16 cellular contexts compared by ENCODE assay signal in genomic region chr6:112044856-112045255, GRCh38. TPM values are rescaled to one million over a fixed set of nuclear protein-coding genes. Genes with fewer than 3 reads are reported as not detected.
A peak's percentile ranks its signal among the peaks of the same experiment; 100 is the strongest.
DNase-seq lines count a peak whose midpoint lies in the region; ATAC-seq and TF ChIP-seq lines count a peak whose summit lies in the region.
"Had no signal": no experiment of that assay in that cellular context is flagged by ENCODE, and none has a peak within 500 bp of the region (broad histone marks: within the 10 kb centered on the region; RNA-seq: fewer than 3 reads in every experiment).

No MANE protein-coding gene starts in this region.

- intact Hi-C loops in naive thymus-derived CD4-positive, alpha-beta T cell (cut with micrococcal nuclease), result no loop called here

- CTCF ChIA-PET in naive thymus-derived CD4-positive, alpha-beta T cell (lab: Charles Lee), result interaction anchor here (0.6 to 9.8 kb wide), 9 partner anchors 13 to 788 kb away, joined by 3 to 339 read pairs (median 10); a partner anchor contains a TSS

- H3K9ac ChIP-seq in neural progenitor cell, result no peak overlapping the region

- no peaks in the 10 kb centered on the region for H3K36me3 ChIP-seq in naive thymus-derived CD4-positive, alpha-beta T cell (ENCODE audit: control insufficient read depth in 2 of 3, insufficient read depth in 3 of 3, low read length in 3 of 3)
- H3K36me3 ChIP-seq in neural progenitor cell, result no peaks in the 10 kb centered on the region

- POLR2A ChIA-PET in naive thymus-derived CD4-positive, alpha-beta T cell (lab: Charles Lee), result interaction anchor here (1.0 to 12.2 kb wide), 5 partner anchors 9 to 786 kb away, joined by 3 to 175 read pairs (median 9); partner anchors contain the start of gene CCN6

- no peaks in the 10 kb centered on the region for H4K20me1 ChIP-seq in neural progenitor cell (ENCODE audit: low read depth)

- peaks cover 5 to 24% of the 10 kb centered on the region in 2 donors for H3K4me1 ChIP-seq in naive thymus-derived CD4-positive, alpha-beta T cell (ENCODE audit: control insufficient read depth in 2 of 2, insufficient read depth in 2 of 2, low read length in 2 of 2)
- peaks cover 5% of the 10 kb centered on the region for H3K4me1 ChIP-seq in neural progenitor cell

- TF ChIP-seq CTCF in AG09309 (IDR thresholded peaks at IDR 0.05; ENCODE audit: control insufficient read depth, insufficient read depth, low read depth, low read length, missing control alignments), result no peak
- no peak for TF ChIP-seq CTCF in chondrocyte (IDR thresholded peaks at IDR 0.05)
- TF ChIP-seq CTCF in neural progenitor cell (IDR thresholded peaks at IDR 0.05), result no peak

- H3K9me3 Mint-ChIP-seq in chondrocyte (ENCODE audit: low read depth) (no peaks in the 10 kb centered on the region), neural progenitor cell (peaks cover 4% of the 10 kb centered on the region)
- no peaks in the 10 kb centered on the region for H3K9me3 Mint-ChIP-seq in naive thymus-derived CD4-positive, alpha-beta T cell
- H3K9me3 Mint-ChIP-seq: CD8-positive, alpha-beta T cell; natural killer cell treated with Interleukin-12 subunit alpha and Interleukin-12 subunit beta and Interleukin-15 and Interleukin-18, amount 100 ng/mL, for 72 hours had no signal

- no peaks in the 10 kb centered on the region for H3K36me3 Mint-ChIP-seq in chondrocyte (ENCODE audit: low read depth)
- H3K36me3 Mint-ChIP-seq in naive thymus-derived CD4-positive, alpha-beta T cell, result no peaks in the 10 kb centered on the region
- no peaks in the 10 kb centered on the region for H3K36me3 Mint-ChIP-seq in neural progenitor cell
- H3K36me3 Mint-ChIP-seq: natural killer cell treated with Interleukin-12 subunit alpha and Interleukin-12 subunit beta and Interleukin-15 and Interleukin-18, amount 100 ng/mL, for 72 hours had no signal

- peak overlapping the region; percentile 82 for H3K27ac Mint-ChIP-seq in chondrocyte (ENCODE audit: unreplicated experiment)
- peak overlapping the region in 6 of 9 donors; percentile 69 to 100 (median 96) for H3K27ac Mint-ChIP-seq in naive thymus-derived CD4-positive, alpha-beta T cell
- no peak overlapping the region for H3K27ac Mint-ChIP-seq in neural progenitor cell
- H3K27ac Mint-ChIP-seq: activated T-cell treated with anti-CD3 and anti-CD28 coated beads, Interleukin-2, amount 50 U/mL, for 72 hours; CD8-positive, alpha-beta T cell had no signal

- H3K27me3 Mint-ChIP-seq in chondrocyte (ENCODE audit: low read depth) (no peaks in the 10 kb centered on the region), neural progenitor cell (ENCODE audit: insufficient read depth, low read depth) (no peaks in the 10 kb centered on the region)
- H3K27me3 Mint-ChIP-seq in naive thymus-derived CD4-positive, alpha-beta T cell, result no peaks in the 10 kb centered on the region
- H3K27me3 Mint-ChIP-seq: natural killer cell treated with Interleukin-12 subunit alpha and Interleukin-12 subunit beta and Interleukin-15 and Interleukin-18, amount 100 ng/mL, for 72 hours had no signal

- no peak overlapping the region for H3K27ac ChIP-seq in naive thymus-derived CD4-positive, alpha-beta T cell (ENCODE audit: low read depth, low read length)
- H3K27ac ChIP-seq in neural progenitor cell, result no peak overlapping the region

- H3K79me2 ChIP-seq in neural progenitor cell (ENCODE audit: low read depth), result no peaks in the 10 kb centered on the region

- H3K4me1 Mint-ChIP-seq in chondrocyte (ENCODE audit: low read depth) (peaks cover 35% of the 10 kb centered on the region), neural progenitor cell (peaks cover 20% of the 10 kb centered on the region)
- H3K4me1 Mint-ChIP-seq in naive thymus-derived CD4-positive, alpha-beta T cell, result peaks cover 8 to 37% (median 27%) of the 10 kb centered on the region in 7 donors

- no peak overlapping the region for H3K4me2 ChIP-seq in neural progenitor cell

- H3K4me3 Mint-ChIP-seq in chondrocyte (ENCODE audit: unreplicated experiment) (no peak overlapping the region), neural progenitor cell (no peak overlapping the region)
- H3K4me3 Mint-ChIP-seq in naive thymus-derived CD4-positive, alpha-beta T cell, result no peak overlapping the region
- H3K4me3 Mint-ChIP-seq: activated T-cell treated with anti-CD3 and anti-CD28 coated beads, Interleukin-2, amount 50 U/mL, for 72 hours; CD8-positive, alpha-beta T cell; natural killer cell treated with Interleukin-12 subunit alpha and Interleukin-12 subunit beta and Interleukin-15 and Interleukin-18, amount 100 ng/mL, for 72 hours had no signal

- no peaks in the 10 kb centered on the region for H3K9me3 ChIP-seq in naive thymus-derived CD4-positive, alpha-beta T cell (ENCODE audit: control insufficient read depth in 2 of 3, low read length in 3 of 3)
- H3K9me3 ChIP-seq in neural progenitor cell (ENCODE audit: low read depth), result no peaks in the 10 kb centered on the region

- H2AFZ ChIP-seq in neural progenitor cell (replicated peaks), result no peak overlapping the region

- no peak for ATAC-seq in naive thymus-derived CD4-positive, alpha-beta T cell
- ATAC-seq: activated CD4-positive, CD25-positive, alpha-beta regulatory T cell treated with anti-CD3 and anti-CD28 coated beads, Interleukin-2, amount 50 U/mL, for 24 hours; activated T-cell treated with anti-CD3 and anti-CD28 coated beads, Interleukin-2, amount 50 U/mL, for 72 hours; CD8-positive, alpha-beta T cell; left cardiac atrium; natural killer cell treated with Interleukin-12 subunit alpha and Interleukin-12 subunit beta and Interleukin-15 and Interleukin-18, amount 100 ng/mL, for 72 hours had no signal

- no peaks in the 10 kb centered on the region for H3K27me3 ChIP-seq in naive thymus-derived CD4-positive, alpha-beta T cell (ENCODE audit: control insufficient read depth in 2 of 2, insufficient read depth in 2 of 2, low read length in 2 of 2)
- H3K27me3 ChIP-seq in neural progenitor cell, result no peaks in the 10 kb centered on the region

- DNase-seq in AG09309 (ENCODE audit: low read depth) (peak; percentile 93), HS-5 (ENCODE audit: low read depth) (peak; percentile 51), chondrocyte (ENCODE audit: low spot score) (no peak), HuH-7.5 (ENCODE audit: low spot score) (no peak), inferior parietal cortex (ENCODE audit: extremely low spot score) (no peak), neural progenitor cell (ENCODE audit: low spot score) (no peak)
- no peak for DNase-seq in naive thymus-derived CD4-positive, alpha-beta T cell
- DNase-seq in stimulated activated naive CD4-positive, alpha-beta T cell treated with Interleukin-2 at 50 U/mL for 16 hours (lab: John Stamatoyannopoulos, UW), result no peak
- DNase-seq: activated T-cell treated with anti-CD3 and anti-CD28 coated beads, Interleukin-2, amount 50 U/mL, for 72 hours; CD8-positive, alpha-beta T cell; foreskin melanocyte; left cardiac atrium; NCI-H2029 had no signal

- H3F3A ChIP-seq in neural progenitor cell (ENCODE audit: low read depth), result peaks cover 5% of the 10 kb centered on the region

- H3K4me3 ChIP-seq in AG09309 (ENCODE audit: control insufficient read depth, low read depth, low read length), result no peak overlapping the region
- H3K4me3 ChIP-seq in naive thymus-derived CD4-positive, alpha-beta T cell (ENCODE audit: low read length), result no peak overlapping the region
- no peak overlapping the region for H3K4me3 ChIP-seq in neural progenitor cell

RNA-seq across cellular contexts. Expression of gene CCN6, which starts 9.0 kb away (rescaled TPM):
- not detected in 3 replicates for total RNA-seq in chondrocyte
- total RNA-seq in naive thymus-derived CD4-positive, alpha-beta T cell, result not detected
- polyA plus RNA-seq in naive thymus-derived CD4-positive, alpha-beta T cell, result under 1 TPM in 1 of 2 donors, not detected in 1; 0.13 TPM
- not detected in 2 replicates for total RNA-seq in neural progenitor cell (ENCODE audit: low replicate concordance)
- total RNA-seq: CD8-positive, alpha-beta T cell; left cardiac atrium; natural killer cell treated with Interleukin-12 subunit alpha and Interleukin-12 subunit beta and Interleukin-15 and Interleukin-18, amount 100 ng/mL, for 72 hours; SK-MEL-5 had no signal

RNA-seq across cellular contexts. Expression of gene TUBE1, which starts 42.4 kb away (rescaled TPM):
- total RNA-seq in chondrocyte (13.8 to 24.8 TPM (median 23.9 TPM) in 3 replicates), neural progenitor cell (ENCODE audit: low replicate concordance) (24.1 and 49.0 TPM in 2 replicates)
- total RNA-seq in naive thymus-derived CD4-positive, alpha-beta T cell, result 10 to 100 TPM; 19.3 to 50.0 (median 35.1) TPM
- polyA plus RNA-seq in naive thymus-derived CD4-positive, alpha-beta T cell, result 10 to 100 TPM; 13.4 to 16.1 TPM

RNA-seq across cellular contexts. Expression of gene FAM229B, which starts 42.5 kb away (rescaled TPM):
- 25.7 to 37.5 TPM (median 27.9 TPM) in 3 replicates for total RNA-seq in chondrocyte
- 1 to 10 TPM in 4 of 5 experiments, under 1 TPM in 1; 0.70 to 5.8 (median 2.0) TPM for total RNA-seq in naive thymus-derived CD4-positive, alpha-beta T cell
- polyA plus RNA-seq in naive thymus-derived CD4-positive, alpha-beta T cell, result 10 to 100 TPM; 10.8 to 14.1 TPM
- 14.1 and 32.2 TPM in 2 replicates for total RNA-seq in neural progenitor cell (ENCODE audit: low replicate concordance)

Comparison
In these comparisons a context has a peak if more than half of its experiments do, and no peak if none do; other contexts are left out.
1. DNase-seq: peak in AG09309 (single experiment) and HS-5 (single experiment); none in chondrocyte (single experiment), naive thymus-derived CD4-positive, alpha-beta T cell (0 of 9), HuH-7.5 (single experiment), inferior parietal cortex (single experiment), stimulated activated naive CD4-positive, alpha-beta T cell treated with Interleukin-2 at 50 U/mL for 16 hours (single experiment) and neural progenitor cell (single experiment).